In the genomic region with DNA sequence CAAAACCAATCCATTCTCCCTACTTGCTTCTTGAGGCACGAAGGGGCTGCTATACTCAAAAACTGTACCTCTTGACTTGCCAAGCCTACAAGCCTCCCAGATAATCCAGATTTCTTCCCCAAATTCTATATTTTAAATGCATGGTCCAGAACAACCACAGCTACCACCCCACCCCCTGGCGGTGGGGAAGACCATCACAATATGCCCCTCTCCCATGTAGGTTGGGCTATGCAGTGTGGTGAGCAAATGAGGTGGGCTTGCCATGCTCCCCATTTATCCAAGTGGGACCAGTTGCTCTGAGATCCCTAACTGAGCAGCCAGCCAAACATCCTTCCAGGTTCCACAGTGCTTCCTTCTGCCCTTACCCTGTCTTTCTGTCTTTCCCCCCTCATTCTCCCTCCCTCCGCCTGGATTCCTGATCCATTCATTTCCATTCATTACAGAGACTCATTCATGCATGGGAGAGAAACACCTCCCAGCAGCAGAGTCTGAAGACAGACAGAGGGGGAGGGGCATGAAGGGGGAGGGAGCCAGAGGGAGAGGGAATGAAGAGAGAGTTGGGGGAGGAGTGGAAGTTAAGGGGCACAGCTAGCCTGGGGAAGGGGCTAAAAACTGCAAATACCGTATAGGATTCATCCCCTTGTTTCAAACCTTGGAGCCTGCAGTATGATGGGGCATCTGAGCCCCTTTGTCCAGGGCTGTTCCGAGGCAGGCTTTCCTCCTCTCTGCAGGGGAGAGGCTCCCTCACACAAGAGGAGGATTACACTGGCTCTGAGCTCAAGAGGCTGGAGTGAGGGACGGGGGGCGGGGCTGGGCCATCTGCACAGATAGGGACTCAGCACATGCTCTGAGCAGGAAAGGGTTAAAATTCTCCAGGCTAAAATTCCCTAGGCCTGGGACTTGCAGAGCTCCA, we compare ENCODE assay signal across 7 cellular contexts. TPM values are rescaled to one million over a fixed set of nuclear protein-coding genes. Genes with fewer than 3 reads are reported as not detected.
DNase-seq lines count a peak whose midpoint lies in the region; ATAC-seq, FAIRE-seq and TF ChIP-seq lines count a peak whose summit lies in the region.
"Had no signal": no experiment of that assay in that cellular context is flagged by ENCODE, and none has a peak within 500 bp of the region (broad histone marks: within the 10 kb centered on the region; RNA-seq: fewer than 3 reads in every experiment).

No MANE protein-coding gene starts in this region.

- no peak overlapping the region for H2BK12ac ChIP-seq in trophoblast cell (ENCODE audit: low read length)

- H3K14ac ChIP-seq in trophoblast cell (ENCODE audit: low read length): no peak overlapping the region

- H3K9me3 ChIP-seq in trophoblast cell (ENCODE audit: insufficient read depth, low read depth, low read length): no peaks in the 10 kb centered on the region
- H3K9me3 ChIP-seq: body of pancreas had no signal

- H3K27me3 Mint-ChIP-seq in progenitor cell of endocrine pancreas: no peaks in the 10 kb centered on the region

- H3K36me3 ChIP-seq in bronchial epithelial cell (ENCODE audit: control insufficient read depth, insufficient read depth, low read length) (peaks cover 14% of the 10 kb centered on the region), trophoblast cell (ENCODE audit: control insufficient read depth in 1 of 2, insufficient read depth in 2 of 2, low read length in 2 of 2) (peaks cover 25 to 29% of the 10 kb centered on the region in 2 experiments)

- DNase-seq in NCI-H1417 (lab: John Stamatoyannopoulos, UW) (peak; percentile 91 to 94 (median 92)), bronchial epithelial cell (ENCODE audit: low read depth) (no peak), progenitor cell of endocrine pancreas (ENCODE audit: low spot score, unreplicated experiment) (no peak), trophoblast cell (no peak)
- DNase-seq: body of pancreas had no signal

- no peak overlapping the region for H4K91ac ChIP-seq in trophoblast cell (ENCODE audit: low read depth, low read length)

- H3K4ac ChIP-seq in trophoblast cell (ENCODE audit: low read depth, low read length): no peak overlapping the region

- H2BK120ac ChIP-seq in trophoblast cell (ENCODE audit: insufficient read depth, low read length, poor library complexity): no peak overlapping the region

- no peak overlapping the region for H3K9ac ChIP-seq in trophoblast cell (ENCODE audit: low read length)

- FAIRE-seq in bronchial epithelial cell (lab: Jason Lieb, UNC): no peak

- no peak overlapping the region for H2AK5ac ChIP-seq in trophoblast cell (ENCODE audit: low read length)

- H2AFZ ChIP-seq in trophoblast cell (ENCODE audit: insufficient read depth, low read length, poor library complexity): no peak overlapping the region

- H3K4me3 ChIP-seq in bronchial epithelial cell (ENCODE audit: low read depth, low read length) (no peak overlapping the region), trophoblast cell (ENCODE audit: low read depth, low read length) (no peak overlapping the region)
- H3K4me3 ChIP-seq: body of pancreas had no signal

- no peak overlapping the region for H3K4me3 Mint-ChIP-seq in progenitor cell of endocrine pancreas (ENCODE audit: low read depth)

- no peak overlapping the region for H3K18ac ChIP-seq in trophoblast cell (ENCODE audit: low read length)

- H3K79me1 ChIP-seq in trophoblast cell (ENCODE audit: low read length): no peaks in the 10 kb centered on the region

- peak overlapping the region; percentile 59 for H3K27ac Mint-ChIP-seq in progenitor cell of endocrine pancreas

- no peak overlapping the region for H4K8ac ChIP-seq in trophoblast cell (ENCODE audit: low read depth, low read length)

- H3K27ac ChIP-seq in trophoblast cell (ENCODE audit: low read depth, low read length): no peak overlapping the region

- no peaks in the 10 kb centered on the region for H3K79me2 ChIP-seq in trophoblast cell (ENCODE audit: control insufficient read depth, insufficient read depth, low read length, poor library complexity)

- peaks cover 39% of the 10 kb centered on the region for H3K4me1 Mint-ChIP-seq in progenitor cell of endocrine pancreas (ENCODE audit: low read depth)

- ATAC-seq in GM21367 (IDR thresholded peaks at IDR 0.05; ENCODE audit: unreplicated experiment): no peak
- ATAC-seq: body of pancreas had no signal

- no peaks in the 10 kb centered on the region for H3K9me3 Mint-ChIP-seq in progenitor cell of endocrine pancreas (ENCODE audit: low read depth)

- peaks cover 0 to 9% of the 10 kb centered on the region in 2 experiments for H3K4me1 ChIP-seq in trophoblast cell (ENCODE audit: control insufficient read depth in 1 of 2, insufficient read depth in 2 of 2, low read length in 2 of 2)

- H3K36me3 Mint-ChIP-seq in progenitor cell of endocrine pancreas (ENCODE audit: insufficient read depth): peaks cover 24% of the 10 kb centered on the region

- H3K27me3 ChIP-seq in bronchial epithelial cell (ENCODE audit: control insufficient read depth, insufficient read depth, low read length) (no peaks in the 10 kb centered on the region), trophoblast cell (ENCODE audit: insufficient read depth, low read length) (no peaks in the 10 kb centered on the region)
- H3K27me3 ChIP-seq: body of pancreas had no signal

- no peak overlapping the region for H4K12ac ChIP-seq in trophoblast cell (ENCODE audit: low read depth, low read length)

- H3K23ac ChIP-seq in trophoblast cell (ENCODE audit: low read length): no peak overlapping the region

- no peak overlapping the region for H2BK5ac ChIP-seq in trophoblast cell (ENCODE audit: low read depth, low read length, poor library complexity)

- no peak overlapping the region for H3K4me2 ChIP-seq in trophoblast cell (ENCODE audit: low read length)

- TF ChIP-seq CTCF in bronchial epithelial cell (IDR thresholded peaks at IDR 0.05; ENCODE audit: insufficient read depth, low read length, severe bottlenecking): peak; percentile 26
- peak; percentile 44 for TF ChIP-seq CTCF in progenitor cell of endocrine pancreas (IDR thresholded peaks at IDR 0.05; ENCODE audit: unreplicated experiment)

- WGBS in trophoblast cell (ENCODE audit: extremely low coverage, insufficient coverage, insufficient read length): no CpG with 5 or more reads among the region's 7 CpGs

RNA-seq across cellular contexts. Expression of gene ZNF219, which starts 4.4 kb away (rescaled TPM):
- total RNA-seq in bronchial epithelial cell (7.8 and 8.2 TPM in 2 replicates), progenitor cell of endocrine pancreas (103 and 111 TPM in 2 replicates)
- 11.7 and 12.0 TPM in 2 replicates for polyA plus RNA-seq in trophoblast cell (2013)

RNA-seq across cellular contexts. Expression of gene TMEM253, which starts 6.8 kb away (rescaled TPM):
- total RNA-seq in bronchial epithelial cell (under 0.01 and 0.51 TPM in 2 replicates), progenitor cell of endocrine pancreas (1.1 and 1.4 TPM in 2 replicates)
- polyA plus RNA-seq in trophoblast cell (2013): 0.54 and 0.62 TPM in 2 replicates
- total RNA-seq: skeletal muscle tissue had no signal

RNA-seq across cellular contexts. Expression of gene ARHGEF40, which starts 23.9 kb away (rescaled TPM):
- 3.3 and 6.8 TPM in 2 replicates for total RNA-seq in bronchial epithelial cell
- 57.3 and 65.3 TPM in 2 replicates for total RNA-seq in progenitor cell of endocrine pancreas
- 26.0 and 26.5 TPM in 2 replicates for polyA plus RNA-seq in trophoblast cell (2013)

RNA-seq across cellular contexts. Expression of gene RNASE8, which starts 36.4 kb away (rescaled TPM):
- total RNA-seq in bronchial epithelial cell (not detected in 2 replicates), progenitor cell of endocrine pancreas (not detected in 2 replicates)
- not detected in 2 replicates for polyA plus RNA-seq in trophoblast cell (2013)
- total RNA-seq: body of pancreas, skeletal muscle tissue had no signal

RNA-seq across cellular contexts. Expression of gene RNASE7, which starts 51.9 kb away (rescaled TPM):
- total RNA-seq in bronchial epithelial cell (8.2 and 12.1 TPM in 2 replicates), progenitor cell of endocrine pancreas (not detected in 2 replicates)
- 0.38 and 0.49 TPM in 2 replicates for polyA plus RNA-seq in trophoblast cell (2013)
- total RNA-seq: skeletal muscle tissue had no signal

Comparison
In these comparisons a context has a peak if more than half of its experiments do, and no peak if none do; other contexts are left out.
1. DNase-seq: peak in NCI-H1417 (3 of 3); none in bronchial epithelial cell (single experiment), progenitor cell of endocrine pancreas (single experiment) and trophoblast cell (0 of 2).
2. RNA of gene ZNF219, which starts 4.4 kb away (total RNA-seq): 103 to 111 TPM in progenitor cell of endocrine pancreas; 7.8 to 8.2 TPM in bronchial epithelial cell; every median in the first group is over 10 times any median in the second.